Comparison of ENCODE assay signal across 13 cellular contexts in the genomic region with DNA sequence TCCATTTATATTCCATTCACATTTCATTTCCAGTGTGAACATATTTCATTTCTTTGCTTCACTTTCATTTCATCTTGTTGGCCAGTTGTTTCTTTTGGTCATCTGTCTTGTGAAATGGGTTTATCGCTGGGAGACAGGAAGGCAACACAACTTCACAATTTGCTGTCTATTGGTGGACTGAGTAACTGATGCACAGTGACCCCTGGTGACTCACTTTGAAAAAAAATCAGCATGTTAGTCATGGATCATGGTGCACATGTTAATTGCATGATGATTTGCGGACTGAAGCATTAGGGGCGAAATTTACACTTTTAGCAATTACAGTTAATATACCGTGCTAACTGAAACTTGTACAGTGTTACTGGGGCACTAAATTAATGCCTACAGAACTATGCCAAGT. TPM values are rescaled to one million over a fixed set of nuclear protein-coding genes. Genes with fewer than 3 reads are reported as not detected.
DNase-seq lines count a peak whose midpoint lies in the region; ATAC-seq and TF ChIP-seq lines count a peak whose summit lies in the region.
"Had no signal": no experiment of that assay in that cellular context is flagged by ENCODE, and none has a peak within 500 bp of the region (broad histone marks: within the 10 kb centered on the region; RNA-seq: fewer than 3 reads in every experiment).

No MANE protein-coding gene starts in this region.

- H3K4me3 ChIP-seq in WERI-Rb-1 (ENCODE audit: low read depth, low read length) = no peak overlapping the region
- no peak overlapping the region for H3K4me3 ChIP-seq in lung

- WGBS in lung, 2 donors = 79 to 83% methylated on average over 4 of the region's 4 CpGs

- TF ChIP-seq CTCF in LNCAP (IDR thresholded peaks at IDR 0.05) (peak; percentile 20; the same call in 1 of the 2 replicates), WERI-Rb-1 (IDR thresholded peaks at IDR 0.05; ENCODE audit: low read depth, low read length) (0 out of 2 replicates have a peak, but pooled peaks have one; percentile 18), lung (IDR thresholded peaks at IDR 0.05; ENCODE audit: control extremely low read depth, extremely low read depth) (no peak)

- H3K4me1 ChIP-seq in lung (ENCODE audit: control insufficient read depth in 2 of 2, insufficient read depth in 2 of 2, low read length in 2 of 2) = peaks cover 0 to 7% of the 10 kb centered on the region in 2 donors

- no peaks in the 10 kb centered on the region for H3K9me3 ChIP-seq in WERI-Rb-1 (ENCODE audit: severe bottlenecking)
- H3K9me3 ChIP-seq in lung (ENCODE audit: control insufficient read depth in 2 of 2, insufficient read depth in 1 of 2, low read length in 1 of 2) = no peaks in the 10 kb centered on the region

- DNase-seq in EH (ENCODE audit: low read depth) (peak; percentile 46), WERI-Rb-1 (no peak), lung (ENCODE audit: low spot score) (peak; percentile 26), NCI-H446 (lab: John Stamatoyannopoulos, UW) (no peak), iPS-NIHi7 (ENCODE audit: extremely low spot score) (no peak)
- DNase-seq: CD4-positive, alpha-beta memory T cell; NCI-H1048; NCI-H446 treated with DMSO at 0.1 percent for 48 hours had no signal

- H3K36me3 ChIP-seq in WERI-Rb-1 (no peaks in the 10 kb centered on the region), lung (ENCODE audit: control insufficient read depth in 2 of 2, insufficient read depth in 2 of 2, low read length in 2 of 2) (no peaks in the 10 kb centered on the region)

- H3K27ac ChIP-seq in WERI-Rb-1 (no peak overlapping the region), lung (ENCODE audit: low read depth in 1 of 2, low read length in 1 of 2) (no peak overlapping the region)

- peaks cover 58% of the 10 kb centered on the region for H3K27me3 ChIP-seq in WERI-Rb-1 (ENCODE audit: insufficient read depth, low read depth, severe bottlenecking)
- H3K27me3 ChIP-seq in lung (ENCODE audit: control insufficient read depth, insufficient read depth) = no peaks in the 10 kb centered on the region

- ATAC-seq in lung (ENCODE audit: insufficient read depth, low FRiP score) (no peak), GM18502 (IDR thresholded peaks at IDR 0.05; ENCODE audit: poor library complexity, unreplicated experiment) (no peak), GM18909 (IDR thresholded peaks at IDR 0.05; ENCODE audit: poor library complexity, unreplicated experiment) (no peak)
- ATAC-seq: HCT116 had no signal

RNA-seq across cellular contexts. Expression of a gene that starts 37.1 kb away (rescaled TPM):
- total RNA-seq in lung = 1 to 10 TPM; 6.6 to 8.4 TPM
- polyA plus RNA-seq in lung = 1 to 10 TPM; 1.9 to 5.0 TPM
- total RNA-seq: CD4-positive, alpha-beta memory T cell; pulmonary artery endothelial cell had no signal
- polyA plus RNA-seq: CD4-positive, alpha-beta memory T cell had no signal

Comparison
In these comparisons a context has a peak if more than half of its experiments do, and no peak if none do; other contexts are left out.
1. DNase-seq: peak in EH (single experiment) and lung (single experiment); none in WERI-Rb-1 (single experiment), NCI-H446 (0 of 2) and iPS-NIHi7 (single experiment).